In the genomic region with DNA sequence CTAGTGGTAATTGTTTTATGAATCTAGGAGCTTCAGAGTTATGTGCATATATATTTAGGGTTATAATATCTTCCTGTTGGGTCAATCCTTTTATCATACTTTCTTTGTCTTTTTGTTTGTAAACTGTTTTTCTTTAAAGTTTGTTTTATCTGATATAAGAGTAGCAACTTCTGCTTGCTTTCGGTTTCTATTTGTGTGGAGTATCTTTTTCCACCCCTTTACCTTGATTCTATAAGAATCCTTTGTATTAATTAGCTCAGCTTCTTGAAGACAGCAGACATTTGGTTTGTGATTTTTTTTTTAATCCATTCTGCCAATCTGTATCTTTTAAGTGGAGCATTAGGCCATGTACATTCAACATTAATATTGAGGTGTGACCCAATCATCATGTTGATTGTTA, we compare ENCODE assay signal across 26 cellular contexts. TPM values are rescaled to one million over a fixed set of nuclear protein-coding genes. Genes with fewer than 3 reads are reported as not detected.
A peak's percentile ranks its signal among the peaks of the same experiment; 100 is the strongest.
DNase-seq lines count a peak whose midpoint lies in the region; ATAC-seq and TF ChIP-seq lines count a peak whose summit lies in the region.
"Had no signal": no experiment of that assay in that cellular context is flagged by ENCODE, and none has a peak within 500 bp of the region (broad histone marks: within the 10 kb centered on the region; RNA-seq: fewer than 3 reads in every experiment).

No MANE protein-coding gene starts in this region.

- no peaks in the 10 kb centered on the region for H3K27me3 Mint-ChIP-seq in activated naive CD4-positive, alpha-beta T cell treated with anti-CD3 and anti-CD28 coated beads, Interleukin-2, amount 10 ng/mL, durations not matched to agents 7 days and 5 days
- H3K27me3 Mint-ChIP-seq in activated naive CD4-positive, alpha-beta T cell treated with anti-CD3 and anti-CD28 coated beads for 36 hours (ENCODE audit: low read depth): no peaks in the 10 kb centered on the region
- no peaks in the 10 kb centered on the region for H3K27me3 Mint-ChIP-seq in activated T-helper 2 cell treated with anti-CD3 and anti-CD28 coated beads, Interferon-gamma antibody, Interleukin-2, Interleukin-4, amounts not matched to agents 10 μg/mL and 5 μg/mL and 100 μg/mL, durations not matched to agents 14 hours and 24 hours and 36 hours (ENCODE audit: low read depth)
- H3K27me3 Mint-ChIP-seq: naive thymus-derived CD4-positive, alpha-beta T cell had no signal

- DNase-seq in activated naive CD4-positive, alpha-beta T cell treated with anti-CD3 and anti-CD28 coated beads, Interleukin-2, amount 10 ng/mL, durations not matched to agents 7 days and 5 days: no peak
- DNase-seq in activated naive CD4-positive, alpha-beta T cell treated with anti-CD3 and anti-CD28 coated beads for 36 hours: no peak
- DNase-seq in Karpas-422 (peak; percentile 32), psoas muscle (no peak), lower leg skin (ENCODE audit: low spot score in 2 of 2) (no peak)
- no peak for DNase-seq in activated T-helper 2 cell treated with anti-CD3 and anti-CD28 coated beads, Interferon-gamma antibody, Interleukin-2, Interleukin-4, amounts not matched to agents 10 μg/mL and 5 μg/mL and 100 μg/mL, durations not matched to agents 14 hours and 24 hours and 36 hours (ENCODE audit: low spot score)
- DNase-seq: effector memory CD4-positive, alpha-beta T cell; left lung; MG63; naive thymus-derived CD4-positive, alpha-beta T cell; NCI-H774; SK-N-SH; spleen; stimulated activated CD4-positive, alpha-beta T cell treated with anti-CD3 and anti-CD28 coated beads, Interleukin-4, amount 100 ng/mL, for 1 hour; stimulated activated naive CD4-positive, alpha-beta T cell treated with Interleukin-2 at 50 U/mL for 16 hours; T-helper 9 cell; tibial artery had no signal

- H3K27ac Mint-ChIP-seq in activated naive CD4-positive, alpha-beta T cell treated with anti-CD3 and anti-CD28 coated beads, Interleukin-2, amount 10 ng/mL, durations not matched to agents 7 days and 5 days: peak overlapping the region; percentile 87
- no peak overlapping the region for H3K27ac Mint-ChIP-seq in activated naive CD4-positive, alpha-beta T cell treated with anti-CD3 and anti-CD28 coated beads for 36 hours
- H3K27ac Mint-ChIP-seq in activated T-helper 2 cell treated with anti-CD3 and anti-CD28 coated beads, Interferon-gamma antibody, Interleukin-2, Interleukin-4, amounts not matched to agents 10 μg/mL and 5 μg/mL and 100 μg/mL, durations not matched to agents 14 hours and 24 hours and 36 hours: peak overlapping the region; percentile 26
- H3K27ac Mint-ChIP-seq: brain had no signal

- H3K4me3 Mint-ChIP-seq in activated naive CD4-positive, alpha-beta T cell treated with anti-CD3 and anti-CD28 coated beads, Interleukin-2, amount 10 ng/mL, durations not matched to agents 7 days and 5 days: peak overlapping the region; percentile 49
- no peak overlapping the region for H3K4me3 Mint-ChIP-seq in activated naive CD4-positive, alpha-beta T cell treated with anti-CD3 and anti-CD28 coated beads for 36 hours
- H3K4me3 Mint-ChIP-seq in activated T-helper 2 cell treated with anti-CD3 and anti-CD28 coated beads, Interferon-gamma antibody, Interleukin-2, Interleukin-4, amounts not matched to agents 10 μg/mL and 5 μg/mL and 100 μg/mL, durations not matched to agents 14 hours and 24 hours and 36 hours (ENCODE audit: low read depth): peak overlapping the region; percentile 24
- H3K4me3 Mint-ChIP-seq: brain had no signal

- ATAC-seq in psoas muscle (no peak), GM19351 (IDR thresholded peaks at IDR 0.05; ENCODE audit: unreplicated experiment) (no peak), GM19035 (IDR thresholded peaks at IDR 0.05; ENCODE audit: unreplicated experiment) (no peak)
- ATAC-seq: left lung; naive thymus-derived CD4-positive, alpha-beta T cell had no signal

- H3K79me2 ChIP-seq in Karpas-422 (ENCODE audit: low read length): peaks cover 94% of the 10 kb centered on the region

- no peak overlapping the region for H3K4me2 ChIP-seq in Karpas-422 (ENCODE audit: low read depth, low read length, poor library complexity, severe bottlenecking)
- H3K4me2 ChIP-seq: BLaER1 treated with 17β-estradiol and CSF1 and Interleukin-3, amounts not matched to agents 10 nM and 100 nM; SK-N-SH had no signal

- no peaks in the 10 kb centered on the region for H4K20me1 ChIP-seq in Karpas-422 (ENCODE audit: insufficient read depth, low read depth, low read length)

- H3K27me3 ChIP-seq in Karpas-422 (ENCODE audit: low read length): no peaks in the 10 kb centered on the region
- H3K27me3 ChIP-seq in psoas muscle (ENCODE audit: insufficient read depth in 3 of 3, low read length in 2 of 3): no peaks in the 10 kb centered on the region
- H3K27me3 ChIP-seq: BLaER1 treated with 17β-estradiol and CSF1 and Interleukin-3, amounts not matched to agents 10 nM and 100 nM; esophagus muscularis mucosa; left lung; MG63; right atrium auricular region; spleen; tibial artery had no signal

- TF ChIP-seq CTCF in psoas muscle (IDR thresholded peaks at IDR 0.05) (no peak), lower leg skin (IDR thresholded peaks at IDR 0.05) (no peak)

- 94 to 97% (median 95%) methylated on average over 1 of the region's 1 CpG for WGBS in psoas muscle, 3 donors
- 92 to 98% methylated on average over 1 of the region's 1 CpG for WGBS in lower leg skin, 2 donors

- H2AFZ ChIP-seq in Karpas-422 (ENCODE audit: low read length): no peak overlapping the region

- H3K36me3 Mint-ChIP-seq in activated naive CD4-positive, alpha-beta T cell treated with anti-CD3 and anti-CD28 coated beads, Interleukin-2, amount 10 ng/mL, durations not matched to agents 7 days and 5 days: peaks cover 90% of the 10 kb centered on the region
- peaks cover 47% of the 10 kb centered on the region for H3K36me3 Mint-ChIP-seq in activated naive CD4-positive, alpha-beta T cell treated with anti-CD3 and anti-CD28 coated beads for 36 hours (ENCODE audit: low read depth)
- peaks cover 90% of the 10 kb centered on the region for H3K36me3 Mint-ChIP-seq in activated T-helper 2 cell treated with anti-CD3 and anti-CD28 coated beads, Interferon-gamma antibody, Interleukin-2, Interleukin-4, amounts not matched to agents 10 μg/mL and 5 μg/mL and 100 μg/mL, durations not matched to agents 14 hours and 24 hours and 36 hours (ENCODE audit: low read depth)

- H3K4me1 ChIP-seq in Karpas-422 (ENCODE audit: low read length) (no peaks in the 10 kb centered on the region), psoas muscle (peaks cover 8% of the 10 kb centered on the region)
- H3K4me1 ChIP-seq: esophagus muscularis mucosa, left lung, right atrium auricular region, tibial artery had no signal

- no peaks in the 10 kb centered on the region for H3K9me2 ChIP-seq in Karpas-422 (replicated peaks; ENCODE audit: insufficient read depth, low read length)
- H3K9me2 ChIP-seq: SK-N-SH had no signal

- H3K4me1 Mint-ChIP-seq in activated naive CD4-positive, alpha-beta T cell treated with anti-CD3 and anti-CD28 coated beads, Interleukin-2, amount 10 ng/mL, durations not matched to agents 7 days and 5 days: peaks cover 35% of the 10 kb centered on the region
- peaks cover 23% of the 10 kb centered on the region for H3K4me1 Mint-ChIP-seq in activated naive CD4-positive, alpha-beta T cell treated with anti-CD3 and anti-CD28 coated beads for 36 hours (ENCODE audit: low read depth)
- peaks cover 33% of the 10 kb centered on the region for H3K4me1 Mint-ChIP-seq in activated T-helper 2 cell treated with anti-CD3 and anti-CD28 coated beads, Interferon-gamma antibody, Interleukin-2, Interleukin-4, amounts not matched to agents 10 μg/mL and 5 μg/mL and 100 μg/mL, durations not matched to agents 14 hours and 24 hours and 36 hours (ENCODE audit: low read depth)
- H3K4me1 Mint-ChIP-seq: brain had no signal

- H3K9ac ChIP-seq in Karpas-422 (ENCODE audit: low read length): no peak overlapping the region
- H3K9ac ChIP-seq: BLaER1 treated with 17β-estradiol and CSF1 and Interleukin-3, amounts not matched to agents 10 nM and 100 nM; SK-N-SH had no signal

- CTCF ChIA-PET in activated naive CD4-positive, alpha-beta T cell treated with anti-CD3 and anti-CD28 coated beads, Interleukin-2, amount 10 ng/mL, durations not matched to agents 7 days and 5 days (lab: Charles Lee): interaction anchor here (0.7 kb wide), 1 partner anchor 279 kb away, joined by 3 read pairs; no protein-coding TSS in a partner anchor
- CTCF ChIA-PET in activated naive CD4-positive, alpha-beta T cell treated with anti-CD3 and anti-CD28 coated beads for 36 hours (lab: Charles Lee): no interaction called here

- peaks cover 14% of the 10 kb centered on the region for H3K36me3 ChIP-seq in Karpas-422 (ENCODE audit: insufficient read depth, low read length)
- peaks cover 0 to 12% of the 10 kb centered on the region in 2 donors for H3K36me3 ChIP-seq in psoas muscle (ENCODE audit: insufficient read depth in 1 of 2, low read depth in 1 of 2)

- H3K9me3 ChIP-seq in Karpas-422 (ENCODE audit: low read length): peaks cover 37% of the 10 kb centered on the region
- H3K9me3 ChIP-seq in psoas muscle: peaks cover 38% of the 10 kb centered on the region

- no peak for TF ChIP-seq POLR2A in lower leg skin (IDR thresholded peaks at IDR 0.05)

- H3K4me3 ChIP-seq in Karpas-422 (ENCODE audit: low read length): no peak overlapping the region
- H3K4me3 ChIP-seq in psoas muscle: no peak overlapping the region
- H3K4me3 ChIP-seq in lower leg skin (ENCODE audit: low read depth, poor library complexity, severe bottlenecking): no peak overlapping the region
- H3K4me3 ChIP-seq: BLaER1 treated with 17β-estradiol and CSF1 and Interleukin-3, amounts not matched to agents 10 nM and 100 nM; esophagus muscularis mucosa; left lung; MG63; right atrium auricular region; spleen; tibial artery had no signal

- intact Hi-C loops in activated naive CD4-positive, alpha-beta T cell treated with anti-CD3 and anti-CD28 coated beads for 36 hours (cut with micrococcal nuclease): loop anchor here (10.0 kb wide), 1 partner anchor 704 kb away; no protein-coding TSS in a partner anchor
- intact Hi-C loops in activated T-helper 2 cell treated with anti-CD3 and anti-CD28 coated beads, Interferon-gamma antibody, Interleukin-2, Interleukin-4, amounts not matched to agents 10 μg/mL and 5 μg/mL and 100 μg/mL, durations not matched to agents 14 hours and 24 hours and 36 hours (cut with micrococcal nuclease): loop anchor here (5.0 to 10.0 kb wide), 5 partner anchors 158 to 1314 kb away; a partner anchor contains a TSS
- intact Hi-C loops in psoas muscle (cut with DNase I): no loop called here
- intact Hi-C loops in lower leg skin (cut with DNase I; ENCODE audit: low total_unique reads): no loop called here

- H3K27ac ChIP-seq in Karpas-422 (ENCODE audit: low read length): no peak overlapping the region
- H3K27ac ChIP-seq in psoas muscle: peak overlapping the region; percentile 5
- H3K27ac ChIP-seq: BLaER1 treated with 17β-estradiol and CSF1 and Interleukin-3, amounts not matched to agents 10 nM and 100 nM; esophagus muscularis mucosa; left lung; right atrium auricular region; spleen; tibial artery had no signal

- H3K9me3 Mint-ChIP-seq in activated naive CD4-positive, alpha-beta T cell treated with anti-CD3 and anti-CD28 coated beads, Interleukin-2, amount 10 ng/mL, durations not matched to agents 7 days and 5 days: peaks cover 71% of the 10 kb centered on the region
- H3K9me3 Mint-ChIP-seq in activated naive CD4-positive, alpha-beta T cell treated with anti-CD3 and anti-CD28 coated beads for 36 hours: peaks cover 66% of the 10 kb centered on the region
- peaks cover 88% of the 10 kb centered on the region for H3K9me3 Mint-ChIP-seq in activated T-helper 2 cell treated with anti-CD3 and anti-CD28 coated beads, Interferon-gamma antibody, Interleukin-2, Interleukin-4, amounts not matched to agents 10 μg/mL and 5 μg/mL and 100 μg/mL, durations not matched to agents 14 hours and 24 hours and 36 hours

RNA-seq across cellular contexts. Expression of a gene that starts 9.3 kb away (rescaled TPM):
- total RNA-seq in activated naive CD4-positive, alpha-beta T cell treated with anti-CD3 and anti-CD28 coated beads for 36 hours: 1 to 10 TPM; 6.1 to 7.2 TPM
- total RNA-seq in Karpas-422 (2014; rRNA removed; shearing (Covaris generic); ENCODE audit: low replicate concordance): 9.9 and 15.3 TPM in 2 replicates
- 16.0 and 16.6 TPM in 2 replicates for total RNA-seq in activated T-helper 2 cell treated with anti-CD3 and anti-CD28 coated beads, Interferon-gamma antibody, Interleukin-2, Interleukin-4, amounts not matched to agents 10 μg/mL and 5 μg/mL and 100 μg/mL, durations not matched to agents 14 hours and 24 hours and 36 hours
- 10 to 100 TPM in 3 of 4 donors, 1 to 10 TPM in 1; 8.2 to 12.4 (median 12.0) TPM for total RNA-seq in psoas muscle
- polyA plus RNA-seq in psoas muscle: 10 to 100 TPM in 1 of 3 donors, 1 to 10 TPM in 2; 4.5 to 24.7 (median 7.4) TPM
- total RNA-seq in lower leg skin: 10 to 100 TPM; 18.3 to 30.8 (median 23.5) TPM

RNA-seq across cellular contexts. Expression of a gene that starts 25.2 kb away (rescaled TPM):
- total RNA-seq in activated naive CD4-positive, alpha-beta T cell treated with anti-CD3 and anti-CD28 coated beads for 36 hours: not detected
- total RNA-seq in Karpas-422 (2014; rRNA removed; shearing (Covaris generic); ENCODE audit: low replicate concordance): 0.04 TPM in 1 of 2 replicates, not detected in the other
- not detected in 2 replicates for total RNA-seq in activated T-helper 2 cell treated with anti-CD3 and anti-CD28 coated beads, Interferon-gamma antibody, Interleukin-2, Interleukin-4, amounts not matched to agents 10 μg/mL and 5 μg/mL and 100 μg/mL, durations not matched to agents 14 hours and 24 hours and 36 hours
- 1,000 to 10,000 TPM; 1,429 to 2,239 (median 2,182) TPM for total RNA-seq in psoas muscle
- polyA plus RNA-seq in psoas muscle: 100 to 1,000 TPM in 2 of 3 donors, 10 to 100 TPM in 1; 41.4 to 503 (median 320) TPM
- under 1 TPM in 3 of 4 donors, not detected in 1; 0.05 to 0.13 (median 0.13) TPM for total RNA-seq in lower leg skin
- total RNA-seq: activated CD8-positive, alpha-beta memory T cell treated with anti-CD3 and anti-CD28 coated beads for 36 hours; esophagus muscularis mucosa; frontal cortex; naive thymus-derived CD4-positive, alpha-beta T cell; osteocyte had no signal
- polyA plus RNA-seq: naive thymus-derived CD4-positive, alpha-beta T cell; SK-N-SH had no signal

Comparison
In these comparisons a context has a peak if more than half of its experiments do, and no peak if none do; other contexts are left out.
1. RNA of a gene that starts 25.2 kb away (total RNA-seq): 1,429 to 2,239 TPM in psoas muscle; 0.05 to 0.13 TPM in lower leg skin, not detected in activated naive CD4-positive, alpha-beta T cell treated with anti-CD3 and anti-CD28 coated beads for 36 hours, 0.04 TPM in Karpas-422 and not detected in activated T-helper 2 cell treated with anti-CD3 and anti-CD28 coated beads, Interferon-gamma antibody, Interleukin-2, Interleukin-4, amounts not matched to agents 10 μg/mL and 5 μg/mL and 100 μg/mL, durations not matched to agents 14 hours and 24 hours and 36 hours; every median in the first group is over 1,000 times any median in the second.
2. intact Hi-C loops: an anchor here in activated naive CD4-positive, alpha-beta T cell treated with anti-CD3 and anti-CD28 coated beads for 36 hours (10.0 kb wide) and activated T-helper 2 cell treated with anti-CD3 and anti-CD28 coated beads, Interferon-gamma antibody, Interleukin-2, Interleukin-4, amounts not matched to agents 10 μg/mL and 5 μg/mL and 100 μg/mL, durations not matched to agents 14 hours and 24 hours and 36 hours (5.0 to 10.0 kb wide); none called in psoas muscle and lower leg skin.